ENCODE assay signal across 8 cellular contexts in genomic region chr13:32415019-32415418, GRCh38. TPM values are rescaled to one million over a fixed set of nuclear protein-coding genes. Genes with fewer than 3 reads are reported as not detected.
A peak's percentile ranks its signal among the peaks of the same experiment; 100 is the strongest.
DNase-seq lines count a peak whose midpoint lies in the region; ATAC-seq and TF ChIP-seq lines count a peak whose summit lies in the region.

No MANE protein-coding gene starts in this region.

- H3K36me3 ChIP-seq in A673 (ENCODE audit: insufficient read depth, low read length, poor library complexity, severe bottlenecking) (no peaks in the 10 kb centered on the region), Panc1 (ENCODE audit: control insufficient read depth, insufficient read depth, low read length) (no peaks in the 10 kb centered on the region)

- CTCF ChIA-PET in A673 (lab: Charles Lee) (no interaction called here), Panc1 (lab: Charles Lee) (interaction anchor here (0.7 kb wide), 1 partner anchor 11 kb away, joined by 7 read pairs; no protein-coding TSS in a partner anchor)

- in situ Hi-C loops in Panc1 (cut with HindIII; ENCODE audit: low pct_unique_long_range_greater_than_20kb, low sequenced_read_pairs) = no loop called here

- ATAC-seq in Panc1 = 0 out of 2 replicates have a peak, but pooled peaks have one; percentile 48
- ATAC-seq in GM21576 (IDR thresholded peaks at IDR 0.05; ENCODE audit: unreplicated experiment) = no peak
- ATAC-seq in GM19467 (IDR thresholded peaks at IDR 0.05; ENCODE audit: unreplicated experiment) = no peak
- no peak for ATAC-seq in GM18517 (IDR thresholded peaks at IDR 0.05; ENCODE audit: unreplicated experiment)

- intact Hi-C loops in A673 (cut with micrococcal nuclease; ENCODE audit: unreplicated experiment) (no loop called here), Panc1 (cut with micrococcal nuclease; ENCODE audit: unreplicated experiment) (no loop called here)

- no peaks in the 10 kb centered on the region for H3K27me3 ChIP-seq in A673 (replicated peaks; ENCODE audit: insufficient read depth, low read depth, low read length, poor library complexity)
- no peaks in the 10 kb centered on the region for H3K27me3 ChIP-seq in Panc1 (ENCODE audit: control insufficient read depth, insufficient read depth, low read length)

- H3K4me3 ChIP-seq in A673 (ENCODE audit: low read depth, low read length, poor library complexity, severe bottlenecking) = no peak overlapping the region
- no peak overlapping the region for H3K4me3 ChIP-seq in Panc1 (ENCODE audit: low read depth in 2 of 2, low read length in 2 of 2)
- no peak overlapping the region for H3K4me3 ChIP-seq in fibroblast of pulmonary artery (replicated peaks; ENCODE audit: low read depth, low read length)

- H3K4me1 ChIP-seq in A673 (ENCODE audit: insufficient read depth, low read length, poor library complexity, severe bottlenecking) (no peaks in the 10 kb centered on the region), Panc1 (ENCODE audit: control insufficient read depth, insufficient read depth, low read length) (no peaks in the 10 kb centered on the region)

- H3K27ac ChIP-seq in A673 (ENCODE audit: low read depth, low read length, poor library complexity, severe bottlenecking) = no peak overlapping the region
- H3K27ac ChIP-seq in Panc1 (ENCODE audit: low read length) = no peak overlapping the region

- H3K9me3 ChIP-seq in A673 (ENCODE audit: low read depth, low read length, poor library complexity, severe bottlenecking) = peaks cover 4% of the 10 kb centered on the region
- no peaks in the 10 kb centered on the region for H3K9me3 ChIP-seq in Panc1 (ENCODE audit: control insufficient read depth, insufficient read depth, low read depth, low read length)

- DNase-seq in A673 (ENCODE audit: low spot score) (peak; percentile 41), GM03348 (ENCODE audit: low spot score) (peak; percentile 12), Panc1 (ENCODE audit: low read depth, low spot score) (no peak), fibroblast of pulmonary artery (ENCODE audit: low read depth) (no peak), NCI-H187 (lab: John Stamatoyannopoulos, UW) (no peak)

- TF ChIP-seq CTCF in A673 (conservative IDR thresholded peaks at IDR 0.05; ENCODE audit: low read depth, low read length) (peak; percentile 63), Panc1 (IDR thresholded peaks at IDR 0.05) (peak; percentile 69), fibroblast of pulmonary artery (IDR thresholded peaks at IDR 0.05; ENCODE audit: low read length, missing control alignments) (peak; percentile 63)

- POLR2A ChIA-PET in A673 (lab: Charles Lee; ENCODE audit: low non-redundant PET) = no interaction called here
- POLR2A ChIA-PET in Panc1 (lab: Charles Lee) = no interaction called here

- BruUV-seq in A673 (replicated peaks; lab: Mats Ljungman, UMichigan) = no TSS peak
- no TSS peak for BruUV-seq in Panc1 (replicated peaks; lab: Mats Ljungman, UMichigan)

RNA-seq across cellular contexts. Expression of gene N4BP2L1, which starts 12.9 kb away (rescaled TPM):
- 0.49 and 2.1 TPM in 2 replicates for total RNA-seq in A673 (2021)
- total RNA-seq in Panc1 (2021; ENCODE audit: unreplicated experiment) = 1.8 TPM
- 0.52 TPM for polyA plus RNA-seq in Panc1 (2012; ENCODE audit: insufficient read length)

Comparison
In these comparisons a context has a peak if more than half of its experiments do, and no peak if none do; other contexts are left out.
1. DNase-seq: peak in A673 (single experiment) and GM03348 (single experiment); none in Panc1 (single experiment), fibroblast of pulmonary artery (single experiment) and NCI-H187 (0 of 2).
2. Peak in every context shown above with its lines, with median percentiles within 50 percentile points of each other: CTCF ChIP-seq.